Comparison of ENCODE assay signal across 1 cellular context in genomic region chr6:33411632-33412005, GRCh38.
TF ChIP-seq lines count a peak whose summit lies in the region.

No MANE protein-coding gene starts in this region.

TF ChIP-seq in GM12878, 131 proteins besides CTCF, POLR2A, EP300 and RAD21:
- TF ChIP-seq PML (IDR thresholded peaks at IDR 0.05; ENCODE audit: low read length) (no peak), FOS (IDR thresholded peaks at IDR 0.05; ENCODE audit: borderline replicate concordance, extremely low read depth, insufficient read length) (no peak), TCF3 (IDR thresholded peaks at IDR 0.05; ENCODE audit: borderline replicate concordance, insufficient read depth, low read depth, low read length) (no peak), DPF2 (IDR thresholded peaks at IDR 0.05) (no peak), PBX3 (IDR thresholded peaks at IDR 0.05; ENCODE audit: insufficient replicate concordance, low read depth, low read length) (no peak), SMC3 (IDR thresholded peaks at IDR 0.05; ENCODE audit: borderline replicate concordance, low read length) (no peak), ATF7 (IDR thresholded peaks at IDR 0.05; ENCODE audit: low read depth) (no peak), NFIC (IDR thresholded peaks at IDR 0.05; ENCODE audit: low read depth, low read length) (no peak), NR2C2 (IDR thresholded peaks at IDR 0.05; ENCODE audit: borderline replicate concordance, control insufficient read depth, insufficient read length, low read depth) (no peak), SRF (IDR thresholded peaks at IDR 0.05; ENCODE audit: low read depth in 2 of 2, low read length in 2 of 2) (no peak), BCL3 (IDR thresholded peaks at IDR 0.05; ENCODE audit: borderline replicate concordance, insufficient read depth, low read depth, low read length, poor library complexity, severe bottlenecking) (no peak), HSF1 (IDR thresholded peaks at IDR 0.05; ENCODE audit: low read depth, low read length) (no peak), MEF2A (IDR thresholded peaks at IDR 0.05; ENCODE audit: insufficient read depth, low read depth, low read length) (no peak), ZNF207 (IDR thresholded peaks at IDR 0.05; ENCODE audit: borderline replicate concordance) (no peak), BACH1 (IDR thresholded peaks at IDR 0.05; ENCODE audit: borderline replicate concordance) (no peak), ATF3 (IDR thresholded peaks at IDR 0.05; ENCODE audit: borderline replicate concordance, extremely low read depth, low read depth, low read length) (no peak), TARDBP (IDR thresholded peaks at IDR 0.05; ENCODE audit: borderline replicate concordance) (no peak)
